Comparison of ENCODE assay signal across 26 cellular contexts in genomic region chr9:15352301-15352700, GRCh38.
"Had no signal": no experiment of that assay in that cellular context is flagged by ENCODE, and none has a peak within 500 bp of the region (broad histone marks: within the 10 kb centered on the region; RNA-seq: fewer than 3 reads in every experiment).

No MANE protein-coding gene starts in this region.

- H3K4me2 ChIP-seq: smooth muscle cell had no signal

- H3K9me3 ChIP-seq: lower lobe of right lung, neutrophil, thyroid gland, vagina had no signal

- H3K4me1 ChIP-seq: lower lobe of right lung, parathyroid adenoma, thyroid gland, vagina had no signal

- DNase-seq: dermis blood vessel endothelial cell; effector memory CD4-positive, alpha-beta T cell; hypothalamus; immature natural killer cell; islet precursor cell; left ventricle myocardium superior; lower lobe of right lung; natural killer cell; stimulated activated CD4-positive, alpha-beta T cell treated with anti-CD3 and anti-CD28 coated beads, Interleukin-12 subunit alpha, Interleukin-12 subunit beta, amount 100 ng/mL, for 4 hours; stimulated activated CD4-positive, alpha-beta T cell treated with anti-CD3 and anti-CD28 coated beads, Interleukin-1b, Interleukin-23, amount 100 ng/mL, for 48 hours; stimulated activated CD4-positive, alpha-beta T cell treated with anti-CD3 and anti-CD28 coated beads, Interleukin-4, amount 100 ng/mL, for 1 hour; stimulated activated CD8-positive, alpha-beta memory T cell treated with anti-CD3 and anti-CD28 coated beads, Interleukin-4, amount 100 ng/mL, for 48 hours; stimulated activated naive CD4-positive, alpha-beta T cell; stimulated activated naive CD8-positive, alpha-beta T cell treated with anti-CD3 and anti-CD28 coated beads, Interleukin-15, amount 100 ng/mL, for 72 hours; thyroid gland; trophoblast cell had no signal

- H2AFZ ChIP-seq: parathyroid adenoma had no signal

- H3K79me2 ChIP-seq: parathyroid adenoma had no signal

- H3K27ac ChIP-seq: coronary artery, lower lobe of right lung, neutrophil, parathyroid adenoma, thyroid gland, vagina had no signal

- H3K4me3 ChIP-seq: coronary artery, lower lobe of right lung, smooth muscle cell, thyroid gland, vagina had no signal

- H3K27ac Mint-ChIP-seq: natural killer cell; progenitor cell of endocrine pancreas; stimulated activated naive CD8-positive, alpha-beta T cell treated with anti-CD3 and anti-CD28 coated beads, Interleukin-15, amount 100 ng/mL, for 72 hours had no signal

- H3K27me3 Mint-ChIP-seq: progenitor cell of endocrine pancreas; stimulated activated naive CD8-positive, alpha-beta T cell treated with anti-CD3 and anti-CD28 coated beads, Interleukin-15, amount 100 ng/mL, for 72 hours had no signal

- H3K9ac ChIP-seq: parathyroid adenoma had no signal

- H3K36me3 Mint-ChIP-seq: immature natural killer cell, natural killer cell had no signal

- ATAC-seq: left ventricle myocardium superior; lower lobe of right lung; natural killer cell; sciatic nerve; stimulated activated naive CD8-positive, alpha-beta T cell treated with anti-CD3 and anti-CD28 coated beads, Interleukin-15, amount 100 ng/mL, for 72 hours had no signal

- H3K9me3 Mint-ChIP-seq: immature natural killer cell; natural killer cell; neural crest cell; stimulated activated naive CD8-positive, alpha-beta T cell treated with anti-CD3 and anti-CD28 coated beads, Interleukin-15, amount 100 ng/mL, for 72 hours had no signal

- H3K27me3 ChIP-seq: neutrophil, thyroid gland, vagina had no signal

- FAIRE-seq: endometrium, frontal cortex had no signal

- H3K36me3 ChIP-seq: lower lobe of right lung, neutrophil, thyroid gland, vagina had no signal

- H3K4me3 Mint-ChIP-seq: immature natural killer cell; natural killer cell; neural crest cell; stimulated activated naive CD8-positive, alpha-beta T cell treated with anti-CD3 and anti-CD28 coated beads, Interleukin-15, amount 100 ng/mL, for 72 hours had no signal
